In genomic region chr1:202057335-202057704, GRCh38 we compare ENCODE assay signal across 10 cellular contexts. TPM values are rescaled to one million over a fixed set of nuclear protein-coding genes. Genes with fewer than 3 reads are reported as not detected.
DNase-seq lines count a peak whose midpoint lies in the region; ATAC-seq, FAIRE-seq and TF ChIP-seq lines count a peak whose summit lies in the region.
"Not testable (repeated sequence)": the region's sequence is repeated elsewhere in the genome, so short reads cannot be mapped to it uniquely, and the experiment has no call there.
"Had no signal": no experiment of that assay in that cellular context is flagged by ENCODE, and none has a peak within 500 bp of the region (broad histone marks: within the 10 kb centered on the region; RNA-seq: fewer than 3 reads in every experiment).

No MANE protein-coding gene starts in this region.

- dilution Hi-C loops in IMR-90 (cut with HindIII; ENCODE audit: low sequenced_read_pairs, unreplicated experiment): not testable (repeated sequence)

- H3K79me1 ChIP-seq in IMR-90 (ENCODE audit: low read depth in 1 of 2, low read length in 2 of 2): not testable (repeated sequence)

- H3K36me3 Mint-ChIP-seq in osteocyte (ENCODE audit: unreplicated experiment); type B pancreatic cell: not testable (repeated sequence)

- H2BK15ac ChIP-seq in IMR-90 (ENCODE audit: low read depth, low read length): not testable (repeated sequence)

- not testable (repeated sequence) for TF ChIP-seq CTCF in A549 (IDR thresholded peaks at IDR 0.05); IMR-90 (conservative IDR thresholded peaks at IDR 0.05; ENCODE audit: low read depth, low read length); RWPE2 (IDR thresholded peaks at IDR 0.05; ENCODE audit: poor library complexity, severe bottlenecking); breast epithelium (IDR thresholded peaks at IDR 0.05); esophagus squamous epithelium (IDR thresholded peaks at IDR 0.05); lower lobe of right lung (IDR thresholded peaks at IDR 0.05); osteocyte (IDR thresholded peaks at IDR 0.05); type B pancreatic cell (conservative IDR thresholded peaks at IDR 0.05)

- CTCF ChIA-PET in A549 (lab: Yijun Ruan, JAX): interaction anchor here (0.8 to 4.5 kb wide), 6 partner anchors 9 to 61 kb away, joined by 3 to 26 read pairs (median 5); partner anchors contain the start of gene ELF3
- CTCF ChIA-PET in IMR-90 (lab: Yijun Ruan, JAX): not testable (repeated sequence)

- WGBS in A549 (ENCODE audit: missing lambda C conversion rate): 5% methylated on average over 6 of the region's 6 CpGs
- WGBS in IMR-90 (ENCODE audit: extremely low coverage in 2 of 2, insufficient read length in 1 of 2), 2 experiments: no CpG with 5 or more reads among the region's 6 CpGs
- WGBS in esophagus squamous epithelium, 2 donors: 40 to 46% methylated on average over 5 to 6 of the region's 6 CpGs

- H3K14ac ChIP-seq in IMR-90 (replicated peaks; ENCODE audit: low read depth, low read length): not testable (repeated sequence)

- TF ChIP-seq RAD21 in A549 (conservative IDR thresholded peaks at IDR 0.05 in 1 of 2, IDR thresholded peaks at IDR 0.05 in 1 of 2); IMR-90 (IDR thresholded peaks at IDR 0.05; ENCODE audit: low read length): not testable (repeated sequence)

- H3K36me3 ChIP-seq in IMR-90 (ENCODE audit: control insufficient read depth, insufficient read depth, low read length); RWPE2 (ENCODE audit: low read depth); breast epithelium; esophagus squamous epithelium; lower lobe of right lung: not testable (repeated sequence)

- H3K27me3 Mint-ChIP-seq in osteocyte (ENCODE audit: unreplicated experiment); type B pancreatic cell: not testable (repeated sequence)

- TF ChIP-seq POLR2A in A549 (IDR thresholded peaks at IDR 0.05; ENCODE audit: low read length); IMR-90 (IDR thresholded peaks at IDR 0.05; ENCODE audit: low read depth, low read length); breast epithelium (IDR thresholded peaks at IDR 0.05); esophagus squamous epithelium (IDR thresholded peaks at IDR 0.05): not testable (repeated sequence)

- H3K4me1 ChIP-seq in A549 (peaks cover 62% of the 10 kb centered on the region), RWPE2 (ENCODE audit: insufficient read depth, poor library complexity, severe bottlenecking) (peaks cover 20% of the 10 kb centered on the region), esophagus squamous epithelium (peaks cover 5 to 30% (median 8%) of the 10 kb centered on the region in 3 donors)
- H3K4me1 ChIP-seq in IMR-90 (ENCODE audit: control insufficient read depth, insufficient read depth, low read length); breast epithelium; lower lobe of right lung: not testable (repeated sequence)

- in situ Hi-C loops in IMR-90 (cut with MboI; ENCODE audit: low sequenced_read_pairs): not testable (repeated sequence)

- H3K4ac ChIP-seq in IMR-90 (ENCODE audit: low read depth, low read length): peak overlapping the region; percentile 6; the same call in 1 of the 2 replicates

- H3K27ac ChIP-seq in A549: peak overlapping the region; percentile 97 to 98
- H3K27ac ChIP-seq in IMR-90 (ENCODE audit: insufficient read depth, low read length): not testable (repeated sequence)
- peak overlapping the region; percentile 70 for H3K27ac ChIP-seq in RWPE2 (ENCODE audit: poor library complexity, severe bottlenecking)
- peak overlapping the region; percentile 77 to 82 for H3K27ac ChIP-seq in breast epithelium
- H3K27ac ChIP-seq in esophagus squamous epithelium: peak overlapping the region; percentile 79 to 93 (median 87)
- H3K27ac ChIP-seq in lower lobe of right lung: peak overlapping the region; percentile 31

- H2BK120ac ChIP-seq in IMR-90 (ENCODE audit: low read depth, low read length): not testable (repeated sequence)

- not testable (repeated sequence) for TF ChIP-seq EP300 in A549 (IDR thresholded peaks at IDR 0.05)

- H3K23ac ChIP-seq in IMR-90 (ENCODE audit: low read depth, low read length): not testable (repeated sequence)

- H2AK5ac ChIP-seq in IMR-90 (ENCODE audit: low read depth, low read length): 0 out of 2 replicates have a peak overlapping the region, but pooled peaks have one; percentile 39

- intact Hi-C loops in IMR-90 (cut with micrococcal nuclease); breast epithelium (cut with DNase I; ENCODE audit: low total_unique reads); esophagus squamous epithelium (cut with DNase I); lower lobe of right lung (cut with DNase I): not testable (repeated sequence)

- H3K4me1 Mint-ChIP-seq in osteocyte (ENCODE audit: unreplicated experiment): peaks cover 24% of the 10 kb centered on the region
- H3K4me1 Mint-ChIP-seq in type B pancreatic cell (ENCODE audit: unreplicated experiment): peaks cover 14% of the 10 kb centered on the region

- H3K4me3 ChIP-seq in A549; IMR-90 (ENCODE audit: insufficient read depth, low read depth, low read length); RWPE2 (ENCODE audit: severe bottlenecking); breast epithelium; esophagus squamous epithelium; lower lobe of right lung: not testable (repeated sequence)

- H3K9ac ChIP-seq in IMR-90 (ENCODE audit: low read depth, low read length): not testable (repeated sequence)

- not testable (repeated sequence) for H3K4me3 Mint-ChIP-seq in osteocyte (ENCODE audit: unreplicated experiment); type B pancreatic cell

- not testable (repeated sequence) for H4K5ac ChIP-seq in IMR-90 (ENCODE audit: low read depth, low read length)

- not testable (repeated sequence) for H3K9me1 ChIP-seq in IMR-90 (ENCODE audit: insufficient read depth, low read length)

- not testable (repeated sequence) for H3K9me3 ChIP-seq in A549; IMR-90 (ENCODE audit: control insufficient read depth, insufficient read depth, low read length); RWPE2 (ENCODE audit: severe bottlenecking); breast epithelium; esophagus squamous epithelium; lower lobe of right lung

- H2AK9ac ChIP-seq in IMR-90 (replicated peaks; ENCODE audit: low read depth, low read length, poor library complexity): not testable (repeated sequence)

- peak overlapping the region; percentile 73 for H3K4me2 ChIP-seq in A549
- H3K4me2 ChIP-seq in IMR-90 (ENCODE audit: low read depth, low read length): not testable (repeated sequence)

- not testable (repeated sequence) for H3K9me3 Mint-ChIP-seq in osteocyte (ENCODE audit: unreplicated experiment); type B pancreatic cell

- peak; percentile 52 to 69 for ATAC-seq in A549
- ATAC-seq in IMR-90 (ENCODE audit: low read depth); lower lobe of right lung: not testable (repeated sequence)
- ATAC-seq in RWPE2 (ENCODE audit: low read depth): peak; percentile 4; the same call in 1 of the 3 replicates

- not testable (repeated sequence) for H4K8ac ChIP-seq in IMR-90 (ENCODE audit: low read depth in 2 of 2, low read length in 2 of 2)

- DNase-seq in A549 (ENCODE audit: low read depth in 1 of 2, low spot score in 1 of 2); IMR-90; RWPE2 (ENCODE audit: low spot score); breast epithelium (ENCODE audit: low spot score in 2 of 2); esophagus squamous epithelium (lab: John Stamatoyannopoulos, UW); lower lobe of right lung; osteocyte (ENCODE audit: extremely low spot score, unreplicated experiment); type B pancreatic cell (ENCODE audit: extremely low spot score, unreplicated experiment): not testable (repeated sequence)

- H4K91ac ChIP-seq in IMR-90 (ENCODE audit: insufficient read depth, low read depth, low read length): not testable (repeated sequence)

- H3K27ac Mint-ChIP-seq in osteocyte (ENCODE audit: unreplicated experiment) (peak overlapping the region; percentile 27), type B pancreatic cell (peak overlapping the region; percentile 89)

- not testable (repeated sequence) for H2BK20ac ChIP-seq in IMR-90 (ENCODE audit: low read depth, low read length)

- not testable (repeated sequence) for H2BK5ac ChIP-seq in IMR-90 (ENCODE audit: low read depth, low read length, poor library complexity, severe bottlenecking)

- not testable (repeated sequence) for H2AFZ ChIP-seq in IMR-90 (replicated peaks; ENCODE audit: low read length, poor library complexity)

- not testable (repeated sequence) for H3K56ac ChIP-seq in IMR-90 (ENCODE audit: extremely low read depth, insufficient read depth, low read length)

- not testable (repeated sequence) for BruUV-seq in IMR-90 (replicated peaks; lab: Mats Ljungman, UMichigan)

- not testable (repeated sequence) for H3K27me3 ChIP-seq in IMR-90 (ENCODE audit: control insufficient read depth, insufficient read depth, low read length); RWPE2 (ENCODE audit: insufficient read depth, poor library complexity, severe bottlenecking); breast epithelium; esophagus squamous epithelium; lower lobe of right lung (ENCODE audit: low read depth)

- FAIRE-seq in A549 (lab: Jason Lieb, UNC): not testable (repeated sequence)

- H4K20me1 ChIP-seq in IMR-90 (ENCODE audit: insufficient read depth, low read length): not testable (repeated sequence)

- POLR2A ChIA-PET in A549 (lab: Yijun Ruan, JAX) (interaction anchor here (1.5 to 4.6 kb wide), 5 partner anchors 23 to 49 kb away, joined by 3 to 70 read pairs (median 14); partner anchors contain the start of gene ELF3), IMR-90 (lab: Charles Lee; ENCODE audit: unreplicated experiment) (interaction anchor here (0.6 kb wide), 1 partner anchor 614 kb away, joined by 3 read pairs; no protein-coding TSS in a partner anchor)

- not testable (repeated sequence) for H3K18ac ChIP-seq in IMR-90 (ENCODE audit: low read depth, low read length)

RNA-seq across cellular contexts. Expression of gene ELF3, which starts 46.9 kb away (rescaled TPM):
- polyA plus RNA-seq in A549 (2011; rRNA removed) (334 and 365 TPM in 2 replicates), A549 (2017; fragmentation: RNase III; extraction: RNeasy Plus Mini Kit Qiagen cat#74134 plus additional on column Dnase treatment) (138 to 180 TPM (median 179 TPM) in 3 replicates), IMR-90 (2012; rRNA removed) (0.19 and 0.38 TPM in 2 replicates)
- 197 and 257 TPM in 2 replicates for polyA plus RNA-seq in A549 (2012; cell fraction: cytosol; rRNA removed)
- 1,053 and 1,132 TPM in 2 replicates for polyA plus RNA-seq in A549 (2012; cell fraction: nucleus; rRNA removed)
- polyA minus RNA-seq in A549 (2011; rRNA and poly(A)+ RNA removed): 661 and 758 TPM in 2 replicates
- total RNA-seq in IMR-90 (2012; rRNA removed) (under 0.01 TPM in 1 of 2 replicates, not detected in the other), breast epithelium (1,000 to 10,000 TPM in 1 of 3 donors, 100 to 1,000 TPM in 1, 1 to 10 TPM in 1; 1.3 to 1,061 (median 367) TPM), esophagus squamous epithelium (100 to 1,000 TPM; 146 to 432 (median 253) TPM), lower lobe of right lung (74.1 TPM), osteocyte (0.26 and 0.56 TPM in 2 replicates), type B pancreatic cell (ENCODE audit: low replicate concordance) (237 and 498 TPM in 2 replicates)
- polyA plus RNA-seq in IMR-90 (2012; cell fraction: cytosol; rRNA removed): 0.02 and 0.11 TPM in 2 replicates
- 1.3 and 7.4 TPM in 2 replicates for polyA plus RNA-seq in IMR-90 (2012; cell fraction: nucleus; rRNA removed; ENCODE audit: low replicate concordance)
- total RNA-seq: HT1080 had no signal
- polyA plus RNA-seq: CD14-positive monocyte had no signal
